Comparison of ENCODE assay signal across 24 cellular contexts in genomic region chr17:55911186-55911585, GRCh38.
"Had no signal": no experiment of that assay in that cellular context is flagged by ENCODE, and none has a peak within 500 bp of the region (broad histone marks: within the 10 kb centered on the region; RNA-seq: fewer than 3 reads in every experiment).

No MANE protein-coding gene starts in this region.

- H3K36me3 ChIP-seq: MG63, SJSA1 had no signal

- FAIRE-seq: HepG2, RCC 7860 had no signal

- H3K9me3 ChIP-seq: SJSA1 had no signal

- H3K27ac Mint-ChIP-seq: T-cell had no signal

- H3K4me1 Mint-ChIP-seq: T-cell had no signal

- H3K27ac ChIP-seq: SJSA1, SK-N-MC had no signal

- H3K4me3 Mint-ChIP-seq: T-cell had no signal

- H3K36me3 Mint-ChIP-seq: T-cell had no signal

- DNase-seq: IMR-90, Karpas-422, KG1, MG63, NCI-H1092, NCI-H1436, NCI-H187, NCI-H2029, NCI-H2081 treated with DMSO at 0.1 percent for 48 hours, NCI-H2171, NCI-H226, NCI-H446, NCI-H510A, NCI-H524 treated with DMSO at 0.1 percent for 48 hours, NCI-H69, NCI-H774, Right ventricle myocardium superior, RPMI8226, SIG-M5, T-cell had no signal

- H3K4me3 ChIP-seq: MG63, SJSA1, SK-N-MC had no signal

- H3K4me1 ChIP-seq: SJSA1 had no signal

- ATAC-seq: HepG2, T-cell had no signal

- H3K27me3 ChIP-seq: MG63, SJSA1 had no signal
